1 cellular context compared by ENCODE assay signal in genomic region chr11:70527429-70528045, GRCh38.
TF ChIP-seq lines count a peak whose summit lies in the region.

No MANE protein-coding gene starts in this region.

TF ChIP-seq in H1, 55 proteins besides CTCF, POLR2A, EP300 and RAD21 (continued from another document):
- TF ChIP-seq, protein P1, sequence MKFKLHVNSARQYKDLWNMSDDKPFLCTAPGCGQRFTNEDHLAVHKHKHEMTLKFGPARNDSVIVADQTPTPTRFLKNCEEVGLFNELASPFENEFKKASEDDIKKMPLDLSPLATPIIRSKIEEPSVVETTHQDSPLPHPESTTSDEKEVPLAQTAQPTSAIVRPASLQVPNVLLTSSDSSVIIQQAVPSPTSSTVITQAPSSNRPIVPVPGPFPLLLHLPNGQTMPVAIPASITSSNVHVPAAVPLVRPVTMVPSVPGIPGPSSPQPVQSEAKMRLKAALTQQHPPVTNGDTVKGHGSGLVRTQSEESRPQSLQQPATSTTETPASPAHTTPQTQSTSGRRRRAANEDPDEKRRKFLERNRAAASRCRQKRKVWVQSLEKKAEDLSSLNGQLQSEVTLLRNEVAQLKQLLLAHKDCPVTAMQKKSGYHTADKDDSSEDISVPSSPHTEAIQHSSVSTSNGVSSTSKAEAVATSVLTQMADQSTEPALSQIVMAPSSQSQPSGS (IDR thresholded peaks at IDR 0.05; ENCODE audit: low read length): no peak
- TF ChIP-seq, protein P2, sequence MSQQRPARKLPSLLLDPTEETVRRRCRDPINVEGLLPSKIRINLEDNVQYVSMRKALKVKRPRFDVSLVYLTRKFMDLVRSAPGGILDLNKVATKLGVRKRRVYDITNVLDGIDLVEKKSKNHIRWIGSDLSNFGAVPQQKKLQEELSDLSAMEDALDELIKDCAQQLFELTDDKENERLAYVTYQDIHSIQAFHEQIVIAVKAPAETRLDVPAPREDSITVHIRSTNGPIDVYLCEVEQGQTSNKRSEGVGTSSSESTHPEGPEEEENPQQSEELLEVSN (IDR thresholded peaks at IDR 0.05): no peak
- TF ChIP-seq NANOG (IDR thresholded peaks at IDR 0.05; ENCODE audit: insufficient read depth, low read depth, low read length, poor library complexity, severe bottlenecking) (no peak), BCL11A (IDR thresholded peaks at IDR 0.05; ENCODE audit: low read depth in 2 of 2, low read length in 2 of 2) (no peak), CHD1 (IDR thresholded peaks at IDR 0.05; ENCODE audit: low read depth, low read length) (no peak)
- TF ChIP-seq, protein P3, sequence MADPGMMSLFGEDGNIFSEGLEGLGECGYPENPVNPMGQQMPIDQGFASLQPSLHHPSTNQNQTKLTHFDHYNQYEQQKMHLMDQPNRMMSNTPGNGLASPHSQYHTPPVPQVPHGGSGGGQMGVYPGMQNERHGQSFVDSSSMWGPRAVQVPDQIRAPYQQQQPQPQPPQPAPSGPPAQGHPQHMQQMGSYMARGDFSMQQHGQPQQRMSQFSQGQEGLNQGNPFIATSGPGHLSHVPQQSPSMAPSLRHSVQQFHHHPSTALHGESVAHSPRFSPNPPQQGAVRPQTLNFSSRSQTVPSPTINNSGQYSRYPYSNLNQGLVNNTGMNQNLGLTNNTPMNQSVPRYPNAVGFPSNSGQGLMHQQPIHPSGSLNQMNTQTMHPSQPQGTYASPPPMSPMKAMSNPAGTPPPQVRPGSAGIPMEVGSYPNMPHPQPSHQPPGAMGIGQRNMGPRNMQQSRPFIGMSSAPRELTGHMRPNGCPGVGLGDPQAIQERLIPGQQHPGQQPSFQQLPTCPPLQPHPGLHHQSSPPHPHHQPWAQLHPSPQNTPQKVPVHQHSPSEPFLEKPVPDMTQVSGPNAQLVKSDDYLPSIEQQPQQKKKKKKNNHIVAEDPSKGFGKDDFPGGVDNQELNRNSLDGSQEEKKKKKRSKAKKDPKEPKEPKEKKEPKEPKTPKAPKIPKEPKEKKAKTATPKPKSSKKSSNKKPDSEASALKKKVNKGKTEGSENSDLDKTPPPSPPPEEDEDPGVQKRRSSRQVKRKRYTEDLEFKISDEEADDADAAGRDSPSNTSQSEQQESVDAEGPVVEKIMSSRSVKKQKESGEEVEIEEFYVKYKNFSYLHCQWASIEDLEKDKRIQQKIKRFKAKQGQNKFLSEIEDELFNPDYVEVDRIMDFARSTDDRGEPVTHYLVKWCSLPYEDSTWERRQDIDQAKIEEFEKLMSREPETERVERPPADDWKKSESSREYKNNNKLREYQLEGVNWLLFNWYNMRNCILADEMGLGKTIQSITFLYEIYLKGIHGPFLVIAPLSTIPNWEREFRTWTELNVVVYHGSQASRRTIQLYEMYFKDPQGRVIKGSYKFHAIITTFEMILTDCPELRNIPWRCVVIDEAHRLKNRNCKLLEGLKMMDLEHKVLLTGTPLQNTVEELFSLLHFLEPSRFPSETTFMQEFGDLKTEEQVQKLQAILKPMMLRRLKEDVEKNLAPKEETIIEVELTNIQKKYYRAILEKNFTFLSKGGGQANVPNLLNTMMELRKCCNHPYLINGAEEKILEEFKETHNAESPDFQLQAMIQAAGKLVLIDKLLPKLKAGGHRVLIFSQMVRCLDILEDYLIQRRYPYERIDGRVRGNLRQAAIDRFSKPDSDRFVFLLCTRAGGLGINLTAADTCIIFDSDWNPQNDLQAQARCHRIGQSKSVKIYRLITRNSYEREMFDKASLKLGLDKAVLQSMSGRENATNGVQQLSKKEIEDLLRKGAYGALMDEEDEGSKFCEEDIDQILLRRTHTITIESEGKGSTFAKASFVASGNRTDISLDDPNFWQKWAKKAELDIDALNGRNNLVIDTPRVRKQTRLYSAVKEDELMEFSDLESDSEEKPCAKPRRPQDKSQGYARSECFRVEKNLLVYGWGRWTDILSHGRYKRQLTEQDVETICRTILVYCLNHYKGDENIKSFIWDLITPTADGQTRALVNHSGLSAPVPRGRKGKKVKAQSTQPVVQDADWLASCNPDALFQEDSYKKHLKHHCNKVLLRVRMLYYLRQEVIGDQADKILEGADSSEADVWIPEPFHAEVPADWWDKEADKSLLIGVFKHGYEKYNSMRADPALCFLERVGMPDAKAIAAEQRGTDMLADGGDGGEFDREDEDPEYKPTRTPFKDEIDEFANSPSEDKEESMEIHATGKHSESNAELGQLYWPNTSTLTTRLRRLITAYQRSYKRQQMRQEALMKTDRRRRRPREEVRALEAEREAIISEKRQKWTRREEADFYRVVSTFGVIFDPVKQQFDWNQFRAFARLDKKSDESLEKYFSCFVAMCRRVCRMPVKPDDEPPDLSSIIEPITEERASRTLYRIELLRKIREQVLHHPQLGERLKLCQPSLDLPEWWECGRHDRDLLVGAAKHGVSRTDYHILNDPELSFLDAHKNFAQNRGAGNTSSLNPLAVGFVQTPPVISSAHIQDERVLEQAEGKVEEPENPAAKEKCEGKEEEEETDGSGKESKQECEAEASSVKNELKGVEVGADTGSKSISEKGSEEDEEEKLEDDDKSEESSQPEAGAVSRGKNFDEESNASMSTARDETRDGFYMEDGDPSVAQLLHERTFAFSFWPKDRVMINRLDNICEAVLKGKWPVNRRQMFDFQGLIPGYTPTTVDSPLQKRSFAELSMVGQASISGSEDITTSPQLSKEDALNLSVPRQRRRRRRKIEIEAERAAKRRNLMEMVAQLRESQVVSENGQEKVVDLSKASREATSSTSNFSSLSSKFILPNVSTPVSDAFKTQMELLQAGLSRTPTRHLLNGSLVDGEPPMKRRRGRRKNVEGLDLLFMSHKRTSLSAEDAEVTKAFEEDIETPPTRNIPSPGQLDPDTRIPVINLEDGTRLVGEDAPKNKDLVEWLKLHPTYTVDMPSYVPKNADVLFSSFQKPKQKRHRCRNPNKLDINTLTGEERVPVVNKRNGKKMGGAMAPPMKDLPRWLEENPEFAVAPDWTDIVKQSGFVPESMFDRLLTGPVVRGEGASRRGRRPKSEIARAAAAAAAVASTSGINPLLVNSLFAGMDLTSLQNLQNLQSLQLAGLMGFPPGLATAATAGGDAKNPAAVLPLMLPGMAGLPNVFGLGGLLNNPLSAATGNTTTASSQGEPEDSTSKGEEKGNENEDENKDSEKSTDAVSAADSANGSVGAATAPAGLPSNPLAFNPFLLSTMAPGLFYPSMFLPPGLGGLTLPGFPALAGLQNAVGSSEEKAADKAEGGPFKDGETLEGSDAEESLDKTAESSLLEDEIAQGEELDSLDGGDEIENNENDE (IDR thresholded peaks at IDR 0.05; ENCODE audit: insufficient replicate concordance, low read length): no peak
TF ChIP-seq in H1: peak in this region for 0.
